10 cellular contexts compared by ENCODE assay signal in the genomic region with DNA sequence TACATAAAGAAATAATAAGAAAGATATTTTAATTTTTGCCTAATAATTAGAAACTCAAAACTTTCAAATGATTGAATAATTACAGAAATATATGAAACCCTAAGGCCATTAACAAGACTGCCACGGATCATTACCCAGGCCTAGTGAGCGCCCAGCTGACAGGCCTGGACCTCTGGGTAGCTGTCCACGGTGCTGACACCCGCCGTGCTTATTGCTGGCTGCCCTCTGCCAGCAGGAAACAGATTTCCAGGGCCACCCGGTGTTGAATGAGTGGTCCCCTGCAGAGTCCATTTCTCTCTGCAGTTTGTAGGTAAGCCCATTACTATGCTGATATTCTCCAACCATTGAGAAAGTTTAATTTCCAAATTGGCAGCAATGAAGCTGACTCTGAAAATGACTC.
A peak's percentile ranks its signal among the peaks of the same experiment; 100 is the strongest.
DNase-seq lines count a peak whose midpoint lies in the region; ATAC-seq and TF ChIP-seq lines count a peak whose summit lies in the region.
"Had no signal": no experiment of that assay in that cellular context is flagged by ENCODE, and none has a peak within 500 bp of the region (broad histone marks: within the 10 kb centered on the region; RNA-seq: fewer than 3 reads in every experiment).

No MANE protein-coding gene starts in this region.

- DNase-seq in Calu3 (peak; percentile 38), HCT116 (ENCODE audit: low read depth, low spot score) (no peak), kidney glomerular epithelial cell (lab: John Stamatoyannopoulos, UW) (peak; percentile 14), activated T-cell treated with anti-CD3 and anti-CD28 coated beads for 4 hours (no peak), psoas muscle (no peak)
- peak; percentile 13 to 21 for DNase-seq in activated CD4-positive, alpha-beta T cell treated with anti-CD3 and anti-CD28 coated beads, Interleukin-2, amount 50 U/mL, for 48 hours
- no peak for DNase-seq in activated T-helper 1 cell treated with anti-CD3 and anti-CD28 coated beads, Interleukin-12 subunit alpha, Interleukin-12 subunit beta, Interleukin-2, Interleukin-4 antibody, amounts not matched to agents 30 ng/mL and 10 ng/mL and 1 ng/mL, durations not matched to agents 14 hours and 24 hours and 36 hours (ENCODE audit: low spot score)
- DNase-seq: GDM1, NCI-H526 had no signal

- no peaks in the 10 kb centered on the region for H3K27me3 Mint-ChIP-seq in Calu3 (ENCODE audit: unreplicated experiment)
- H3K27me3 Mint-ChIP-seq in activated T-helper 1 cell treated with anti-CD3 and anti-CD28 coated beads, Interleukin-12 subunit alpha, Interleukin-12 subunit beta, Interleukin-2, Interleukin-4 antibody, amounts not matched to agents 30 ng/mL and 10 ng/mL and 1 ng/mL, durations not matched to agents 14 hours and 24 hours and 36 hours (ENCODE audit: insufficient read depth): no peaks in the 10 kb centered on the region

- no peak for TF ChIP-seq RAD21 in HCT116 (IDR thresholded peaks at IDR 0.05; ENCODE audit: low read depth)

- H3K4me3 ChIP-seq in HCT116 (replicated peaks in 1 of 2; ENCODE audit: low read depth in 1 of 2, low read length in 2 of 2) (no peak overlapping the region), psoas muscle (no peak overlapping the region)

- H3K36me3 ChIP-seq in HCT116 (ENCODE audit: control insufficient read depth in 1 of 2, insufficient read depth in 2 of 2, low read length in 2 of 2) (no peaks in the 10 kb centered on the region), psoas muscle (ENCODE audit: insufficient read depth in 1 of 2, low read depth in 1 of 2) (no peaks in the 10 kb centered on the region)

- no peaks in the 10 kb centered on the region for H3K4me1 Mint-ChIP-seq in Calu3 (ENCODE audit: low read depth, unreplicated experiment)
- H3K4me1 Mint-ChIP-seq in activated T-helper 1 cell treated with anti-CD3 and anti-CD28 coated beads, Interleukin-12 subunit alpha, Interleukin-12 subunit beta, Interleukin-2, Interleukin-4 antibody, amounts not matched to agents 30 ng/mL and 10 ng/mL and 1 ng/mL, durations not matched to agents 14 hours and 24 hours and 36 hours (ENCODE audit: low read depth): no peaks in the 10 kb centered on the region

- TF ChIP-seq CTCF in Calu3 (IDR thresholded peaks at IDR 0.05; ENCODE audit: unreplicated experiment) (no peak), HCT116 (IDR thresholded peaks at IDR 0.05 in 2 of 3, conservative IDR thresholded peaks at IDR 0.05 in 1 of 3; ENCODE audit: borderline replicate concordance in 1 of 3, insufficient read depth in 1 of 3, low read depth in 2 of 3, low read length in 2 of 3) (no peak), psoas muscle (IDR thresholded peaks at IDR 0.05) (no peak)

- no peak for ATAC-seq in HCT116
- ATAC-seq in HG02759 (IDR thresholded peaks at IDR 0.05; ENCODE audit: unreplicated experiment): no peak
- no peak for ATAC-seq in psoas muscle

- no peaks in the 10 kb centered on the region for H4K20me1 ChIP-seq in HCT116 (ENCODE audit: insufficient read depth)

- no peaks in the 10 kb centered on the region for H3K9me2 ChIP-seq in HCT116 (ENCODE audit: insufficient read depth)

- no peak for TF ChIP-seq POLR2A in HCT116 (IDR thresholded peaks at IDR 0.05; ENCODE audit: borderline replicate concordance, extremely low read depth, insufficient read depth, insufficient read length)

- RAD21 ChIA-PET in HCT116 (lab: Charles Lee; ENCODE audit: low non-redundant PET in 1 of 2, low total read pairs in 2 of 2, uncharacterized antibody in 2 of 2, unreplicated experiment in 2 of 2): no interaction called here

- 1 to 5% (median 5%) methylated on average over 6 of the region's 6 CpGs for WGBS in psoas muscle, 3 donors

- H3K9me3 Mint-ChIP-seq in Calu3 (ENCODE audit: low read depth, unreplicated experiment): no peaks in the 10 kb centered on the region
- no peaks in the 10 kb centered on the region for H3K9me3 Mint-ChIP-seq in activated T-helper 1 cell treated with anti-CD3 and anti-CD28 coated beads, Interleukin-12 subunit alpha, Interleukin-12 subunit beta, Interleukin-2, Interleukin-4 antibody, amounts not matched to agents 30 ng/mL and 10 ng/mL and 1 ng/mL, durations not matched to agents 14 hours and 24 hours and 36 hours

- H3K36me3 Mint-ChIP-seq in Calu3 (ENCODE audit: insufficient read depth, unreplicated experiment): no peaks in the 10 kb centered on the region
- no peaks in the 10 kb centered on the region for H3K36me3 Mint-ChIP-seq in activated T-helper 1 cell treated with anti-CD3 and anti-CD28 coated beads, Interleukin-12 subunit alpha, Interleukin-12 subunit beta, Interleukin-2, Interleukin-4 antibody, amounts not matched to agents 30 ng/mL and 10 ng/mL and 1 ng/mL, durations not matched to agents 14 hours and 24 hours and 36 hours (ENCODE audit: low read depth)

- H3K79me2 ChIP-seq in HCT116 (ENCODE audit: insufficient read depth, low read length): no peaks in the 10 kb centered on the region

- H3K4me1 ChIP-seq in HCT116 (ENCODE audit: control insufficient read depth in 1 of 2, insufficient read depth in 2 of 2, low read length in 2 of 2): no peaks in the 10 kb centered on the region
- H3K4me1 ChIP-seq in psoas muscle: no peaks in the 10 kb centered on the region

- H3K9ac ChIP-seq in HCT116 (ENCODE audit: low read length): no peak overlapping the region

- H3K4me2 ChIP-seq in HCT116 (ENCODE audit: low read length): no peak overlapping the region

- H3K27me3 ChIP-seq in HCT116 (ENCODE audit: insufficient read depth, low read length) (peaks cover 6% of the 10 kb centered on the region; the same call in 1 of the 2 replicates), psoas muscle (ENCODE audit: insufficient read depth in 3 of 3, low read length in 2 of 3) (peaks cover 0 to 6% (median 0%) of the 10 kb centered on the region in 3 donors)

- intact Hi-C loops in Calu3 (cut with micrococcal nuclease; ENCODE audit: unreplicated experiment): no loop called here
- intact Hi-C loops in HCT116 (cut with micrococcal nuclease): no loop called here
- intact Hi-C loops in activated T-helper 1 cell treated with anti-CD3 and anti-CD28 coated beads, Interleukin-12 subunit alpha, Interleukin-12 subunit beta, Interleukin-2, Interleukin-4 antibody, amounts not matched to agents 30 ng/mL and 10 ng/mL and 1 ng/mL, durations not matched to agents 14 hours and 24 hours and 36 hours (cut with micrococcal nuclease): no loop called here
- intact Hi-C loops in psoas muscle (cut with DNase I): no loop called here

- POLR2A ChIA-PET in HCT116 (lab: Charles Lee): no interaction called here

- no TSS peak for BruUV-seq in Calu3 (replicated peaks; lab: Mats Ljungman, UMichigan)
- no TSS peak for BruUV-seq in HCT116 (replicated peaks; lab: Mats Ljungman, UMichigan)

- no peak overlapping the region for H3K27ac Mint-ChIP-seq in Calu3 (ENCODE audit: unreplicated experiment)
- no peak overlapping the region for H3K27ac Mint-ChIP-seq in activated T-helper 1 cell treated with anti-CD3 and anti-CD28 coated beads, Interleukin-12 subunit alpha, Interleukin-12 subunit beta, Interleukin-2, Interleukin-4 antibody, amounts not matched to agents 30 ng/mL and 10 ng/mL and 1 ng/mL, durations not matched to agents 14 hours and 24 hours and 36 hours

- no peak overlapping the region for H3K4me3 Mint-ChIP-seq in Calu3 (ENCODE audit: low read depth, unreplicated experiment)
- no peak overlapping the region for H3K4me3 Mint-ChIP-seq in activated T-helper 1 cell treated with anti-CD3 and anti-CD28 coated beads, Interleukin-12 subunit alpha, Interleukin-12 subunit beta, Interleukin-2, Interleukin-4 antibody, amounts not matched to agents 30 ng/mL and 10 ng/mL and 1 ng/mL, durations not matched to agents 14 hours and 24 hours and 36 hours

- CTCF ChIA-PET in Calu3 (lab: Charles Lee) (no interaction called here), HCT116 (lab: Charles Lee) (no interaction called here)

- no peak overlapping the region for H3K27ac ChIP-seq in HCT116 (ENCODE audit: low read depth, low read length)
- no peak overlapping the region for H3K27ac ChIP-seq in psoas muscle

- H3K9me3 ChIP-seq in HCT116 (ENCODE audit: control insufficient read depth in 1 of 2, insufficient read depth in 1 of 2, low read depth in 1 of 2, low read length in 2 of 2) (no peaks in the 10 kb centered on the region), psoas muscle (peaks cover 6% of the 10 kb centered on the region)

- H2AFZ ChIP-seq in HCT116 (ENCODE audit: low read depth, low read length, poor library complexity, severe bottlenecking): no peak overlapping the region

TF ChIP-seq in HCT116, 20 proteins besides CTCF, POLR2A, EP300 and RAD21 (continues in another document):
- no peak for TF ChIP-seq EZH2phosphoT487 (IDR thresholded peaks at IDR 0.05; ENCODE audit: borderline replicate concordance)
- TF ChIP-seq SIN3A (IDR thresholded peaks at IDR 0.05; ENCODE audit: low read depth): no peak
- TF ChIP-seq, protein P1, sequence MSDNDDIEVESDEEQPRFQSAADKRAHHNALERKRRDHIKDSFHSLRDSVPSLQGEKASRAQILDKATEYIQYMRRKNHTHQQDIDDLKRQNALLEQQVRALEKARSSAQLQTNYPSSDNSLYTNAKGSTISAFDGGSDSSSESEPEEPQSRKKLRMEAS (IDR thresholded peaks at IDR 0.05): no peak
- no peak for TF ChIP-seq JUND (IDR thresholded peaks at IDR 0.05)
- TF ChIP-seq EZH2 (IDR thresholded peaks at IDR 0.05): no peak
- TF ChIP-seq, protein P2, sequence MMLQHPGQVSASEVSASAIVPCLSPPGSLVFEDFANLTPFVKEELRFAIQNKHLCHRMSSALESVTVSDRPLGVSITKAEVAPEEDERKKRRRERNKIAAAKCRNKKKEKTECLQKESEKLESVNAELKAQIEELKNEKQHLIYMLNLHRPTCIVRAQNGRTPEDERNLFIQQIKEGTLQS (IDR thresholded peaks at IDR 0.05): no peak
- TF ChIP-seq FOSL1 (IDR thresholded peaks at IDR 0.05; ENCODE audit: low read depth): no peak

Comparison
In these comparisons a context has a peak if more than half of its experiments do, and no peak if none do; other contexts are left out.
1. DNase-seq: peak in Calu3 (single experiment), activated CD4-positive, alpha-beta T cell treated with anti-CD3 and anti-CD28 coated beads, Interleukin-2, amount 50 U/mL, for 48 hours (2 of 2) and kidney glomerular epithelial cell (single experiment); none in HCT116 (single experiment), activated T-helper 1 cell treated with anti-CD3 and anti-CD28 coated beads, Interleukin-12 subunit alpha, Interleukin-12 subunit beta, Interleukin-2, Interleukin-4 antibody, amounts not matched to agents 30 ng/mL and 10 ng/mL and 1 ng/mL, durations not matched to agents 14 hours and 24 hours and 36 hours (single experiment), activated T-cell treated with anti-CD3 and anti-CD28 coated beads for 4 hours (single experiment) and psoas muscle (0 of 2).